Comparison of ENCODE assay signal across 1 cellular context in genomic region chr19:17932485-17933338, GRCh38.
A peak's percentile ranks its signal among the peaks of the same experiment; 100 is the strongest.
TF ChIP-seq lines count a peak whose summit lies in the region.

Gene CCDC124, plus strand, starts transcription at chr19:17933015. Its CDS starts 3,406 bp downstream, at chr19:17936421.

TF ChIP-seq in HepG2, 621 proteins besides CTCF, POLR2A, EP300 and RAD21 (continued from another document and continues in another):
- TF ChIP-seq ZNF160 (CRISPR knock-in tag; IDR thresholded peaks at IDR 0.05) (peak; percentile 45), NFKBIZ (CRISPR knock-in tag; IDR thresholded peaks at IDR 0.05) (no peak), KLF9 (CRISPR knock-in tag; IDR thresholded peaks at IDR 0.05; ENCODE audit: low read depth) (0 out of 2 replicates have a peak, but pooled peaks have one; percentile 40), ZNF430 (CRISPR knock-in tag; IDR thresholded peaks at IDR 0.05) (peak; percentile 94), GABPB1 (CRISPR knock-in tag; IDR thresholded peaks at IDR 0.05) (peak; percentile 90), ZNF142 (CRISPR knock-in tag; IDR thresholded peaks at IDR 0.05) (peak; percentile 69), ZXDC (CRISPR knock-in tag; IDR thresholded peaks at IDR 0.05) (peak; percentile 79; the same call in 1 of the 2 replicates), SPEN (CRISPR knock-in tag; IDR thresholded peaks at IDR 0.05; ENCODE audit: low read depth) (peak; percentile 29; the same call in 1 of the 2 replicates), AHR (CRISPR knock-in tag; IDR thresholded peaks at IDR 0.05) (peak; percentile 47; the same call in 1 of the 2 replicates), ZFP36L2 (CRISPR knock-in tag; IDR thresholded peaks at IDR 0.05) (peak; percentile 24), JUN (CRISPR knock-in tag; IDR thresholded peaks at IDR 0.05) (peak; percentile 40; the same call in 1 of the 2 replicates), ZNF724P (CRISPR knock-in tag; IDR thresholded peaks at IDR 0.05; ENCODE audit: borderline replicate concordance) (peak; percentile 58; the same call in 1 of the 2 replicates), MAZ (IDR thresholded peaks at IDR 0.05; ENCODE audit: borderline replicate concordance, low read depth, low read length) (no peak; the same call in 1 of the 2 replicates), MAZ (CRISPR knock-in tag; IDR thresholded peaks at IDR 0.05; ENCODE audit: low read depth) (peak; percentile 77), BRD4 (CRISPR knock-in tag; IDR thresholded peaks at IDR 0.05) (peak; percentile 92), STAT5B (CRISPR knock-in tag; IDR thresholded peaks at IDR 0.05) (no peak), NCOR1 (IDR thresholded peaks at IDR 0.05; ENCODE audit: borderline replicate concordance, low read length) (no peak), SATB2 (CRISPR knock-in tag; IDR thresholded peaks at IDR 0.05) (no peak), RBFOX2 (IDR thresholded peaks at IDR 0.05; ENCODE audit: low read depth, low read length) (peak; percentile 88), ARNT2 (CRISPR knock-in tag; IDR thresholded peaks at IDR 0.05; ENCODE audit: low read depth) (no peak), ZBTB33 (CRISPR knock-in tag; IDR thresholded peaks at IDR 0.05) (peak; percentile 85), NONO (IDR thresholded peaks at IDR 0.05) (no peak), NONO (CRISPR knock-in tag; conservative IDR thresholded peaks at IDR 0.05) (peak; percentile 82), ZMYM4 (CRISPR knock-in tag; IDR thresholded peaks at IDR 0.05) (peak; percentile 75), HNF1A (IDR thresholded peaks at IDR 0.05; ENCODE audit: low read depth) (peak; percentile 53; the same call in 1 of the 2 replicates), HNF1A (CRISPR knock-in tag; IDR thresholded peaks at IDR 0.05; ENCODE audit: borderline replicate concordance) (peak; percentile 55; the same call in 1 of the 2 replicates), XRCC5 (optimal IDR thresholded peaks at IDR 0.05; ENCODE audit: low read length) (peak; percentile 37), MEF2D (CRISPR knock-in tag; IDR thresholded peaks at IDR 0.05) (no peak), SMYD3 (CRISPR knock-in tag; IDR thresholded peaks at IDR 0.05) (no peak), ZMAT3 (CRISPR knock-in tag; conservative IDR thresholded peaks at IDR 0.05) (peak; percentile 44; the same call in 1 of the 2 replicates), MNT (IDR thresholded peaks at IDR 0.05) (peak; percentile 75), ZNF235 (CRISPR knock-in tag; IDR thresholded peaks at IDR 0.05; ENCODE audit: borderline replicate concordance) (peak; percentile 54; the same call in 1 of the 2 replicates), MAX (IDR thresholded peaks at IDR 0.05) (peak; percentile 96), SP4 (CRISPR knock-in tag; IDR thresholded peaks at IDR 0.05) (0 out of 2 replicates have a peak, but pooled peaks have one; percentile 42), SRSF1 (optimal IDR thresholded peaks at IDR 0.05; ENCODE audit: low read depth, low read length) (peak; percentile 75), ZBED4 (CRISPR knock-in tag; IDR thresholded peaks at IDR 0.05; ENCODE audit: borderline replicate concordance) (peak; percentile 66), CREM (IDR thresholded peaks at IDR 0.05) (peak; percentile 100), CREM (CRISPR knock-in tag; IDR thresholded peaks at IDR 0.05) (peak; percentile 96), ZNF180 (CRISPR knock-in tag; IDR thresholded peaks at IDR 0.05; ENCODE audit: borderline replicate concordance, low read depth) (peak; percentile 84; the same call in 1 of the 2 replicates), HIVEP1 (CRISPR knock-in tag; IDR thresholded peaks at IDR 0.05) (peak; percentile 76), NFRKB (IDR thresholded peaks at IDR 0.05) (no peak), ZNF580 (CRISPR knock-in tag; IDR thresholded peaks at IDR 0.05; ENCODE audit: borderline replicate concordance, low read depth) (peak; percentile 86; the same call in 1 of the 2 replicates), YEATS2 (CRISPR knock-in tag; IDR thresholded peaks at IDR 0.05; ENCODE audit: borderline replicate concordance) (peak; percentile 81; the same call in 1 of the 2 replicates)
